Comparison of ENCODE assay signal across 11 cellular contexts in the genomic region with DNA sequence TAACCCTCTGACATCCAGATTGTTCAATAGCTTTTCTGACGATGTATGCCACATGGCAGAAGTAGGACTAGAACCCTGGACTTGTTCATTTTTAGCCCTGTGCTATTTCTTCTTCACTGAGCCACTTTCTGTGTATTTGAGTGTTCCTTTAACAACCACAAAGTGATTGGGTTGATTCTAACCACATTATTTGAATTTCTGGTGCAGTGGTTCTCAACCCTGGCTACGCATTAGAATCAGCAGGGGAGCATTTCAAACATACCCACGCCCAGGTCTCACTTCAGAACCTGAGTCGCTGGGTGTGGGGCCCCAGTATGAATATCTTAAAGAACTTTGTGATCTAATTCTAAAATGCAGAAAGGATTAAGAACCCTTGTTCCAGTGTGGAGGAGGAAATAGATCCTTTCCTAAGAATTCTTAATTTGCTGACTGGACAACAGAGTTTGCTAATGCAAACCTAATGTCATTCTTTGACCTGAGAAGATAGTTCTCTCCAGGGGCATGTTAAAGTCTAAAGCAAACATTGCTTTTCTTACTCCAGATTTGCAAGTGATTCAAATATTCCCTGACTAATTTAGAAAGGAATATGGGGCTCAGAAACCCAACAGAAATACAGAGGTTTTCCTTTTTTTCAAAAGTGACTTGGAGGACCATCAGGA.
DNase-seq lines count a peak whose midpoint lies in the region; ATAC-seq and TF ChIP-seq lines count a peak whose summit lies in the region.
"Had no signal": no experiment of that assay in that cellular context is flagged by ENCODE, and none has a peak within 500 bp of the region (broad histone marks: within the 10 kb centered on the region; RNA-seq: fewer than 3 reads in every experiment).

No MANE protein-coding gene starts in this region.

- ATAC-seq in GM18502 (IDR thresholded peaks at IDR 0.05; ENCODE audit: poor library complexity, unreplicated experiment) (peak; percentile 88), GM19452 (IDR thresholded peaks at IDR 0.05; ENCODE audit: unreplicated experiment) (peak; percentile 75), HG02885 (IDR thresholded peaks at IDR 0.05; ENCODE audit: poor library complexity, unreplicated experiment) (peak; percentile 94)

- H2AFZ ChIP-seq in Karpas-422 (ENCODE audit: low read length) = no peak overlapping the region

- no peaks in the 10 kb centered on the region for H3K79me2 ChIP-seq in Karpas-422 (ENCODE audit: low read length)

- no peaks in the 10 kb centered on the region for H3K36me3 ChIP-seq in Karpas-422 (ENCODE audit: insufficient read depth, low read length)
- H3K36me3 ChIP-seq in effector memory CD4-positive, alpha-beta T cell (ENCODE audit: control insufficient read depth, insufficient read depth, low read length) = no peaks in the 10 kb centered on the region
- no peaks in the 10 kb centered on the region for H3K36me3 ChIP-seq in colonic mucosa

- no peaks in the 10 kb centered on the region for H4K20me1 ChIP-seq in Karpas-422 (ENCODE audit: insufficient read depth, low read depth, low read length)

- H3K9ac ChIP-seq in Karpas-422 (ENCODE audit: low read length) (no peak overlapping the region), colonic mucosa (ENCODE audit: low read depth in 2 of 2, low read length in 2 of 2) (no peak overlapping the region)

- H3K4me2 ChIP-seq in Karpas-422 (ENCODE audit: low read depth, low read length, poor library complexity, severe bottlenecking) = no peak overlapping the region

- no peaks in the 10 kb centered on the region for H3K9me2 ChIP-seq in Karpas-422 (replicated peaks; ENCODE audit: insufficient read depth, low read length)

- H3K27me3 ChIP-seq in Karpas-422 (ENCODE audit: low read length) (no peaks in the 10 kb centered on the region), colonic mucosa (no peaks in the 10 kb centered on the region)
- no peaks in the 10 kb centered on the region for H3K27me3 ChIP-seq in effector memory CD4-positive, alpha-beta T cell (replicated peaks; ENCODE audit: control insufficient read depth, insufficient read depth, low read length, poor library complexity, severe bottlenecking)

- H3K27ac ChIP-seq in Karpas-422 (ENCODE audit: low read length) (no peak overlapping the region), colonic mucosa (no peak overlapping the region)
- no peak overlapping the region for H3K27ac ChIP-seq in effector memory CD4-positive, alpha-beta T cell (ENCODE audit: insufficient read depth, low read length, poor library complexity, severe bottlenecking)

- peak; percentile 43 for DNase-seq in Karpas-422
- DNase-seq in NCI-H524 (lab: John Stamatoyannopoulos, UW) = no peak
- no peak for DNase-seq in cerebellar nuclear complex (lab: John Stamatoyannopoulos, UW)
- no peak for DNase-seq in effector memory CD4-positive, alpha-beta T cell
- no peak for DNase-seq in colonic mucosa
- DNase-seq: activated CD4-positive, alpha-beta T cell treated with anti-CD3 and anti-CD28 coated beads, Interleukin-2, amount 50 U/mL, for 1 hour; activated gamma-delta T cell treated with Interleukin-2 at 50 U/mL for 16 hours; KG1 had no signal

- peaks cover 7% of the 10 kb centered on the region for H3K4me1 ChIP-seq in Karpas-422 (ENCODE audit: low read length)
- no peaks in the 10 kb centered on the region for H3K4me1 ChIP-seq in effector memory CD4-positive, alpha-beta T cell (ENCODE audit: control insufficient read depth, insufficient read depth, low read length, poor library complexity, severe bottlenecking)
- H3K4me1 ChIP-seq in colonic mucosa = no peaks in the 10 kb centered on the region

- intact Hi-C loops in colonic mucosa (cut with DNase I) = no loop called here

- H3K9me3 ChIP-seq in Karpas-422 (ENCODE audit: low read length) (no peaks in the 10 kb centered on the region), colonic mucosa (no peaks in the 10 kb centered on the region)
- no peaks in the 10 kb centered on the region for H3K9me3 ChIP-seq in effector memory CD4-positive, alpha-beta T cell (ENCODE audit: control insufficient read depth, low read length)

- H3K4me3 ChIP-seq in Karpas-422 (ENCODE audit: low read length) = no peak overlapping the region
- H3K4me3 ChIP-seq in effector memory CD4-positive, alpha-beta T cell (ENCODE audit: insufficient read depth, low read depth, low read length, poor library complexity, severe bottlenecking) = no peak overlapping the region
- no peak overlapping the region for H3K4me3 ChIP-seq in colonic mucosa

- TF ChIP-seq CTCF in colonic mucosa (IDR thresholded peaks at IDR 0.05) = no peak
